ENCODE assay signal across 17 cellular contexts in the genomic region with DNA sequence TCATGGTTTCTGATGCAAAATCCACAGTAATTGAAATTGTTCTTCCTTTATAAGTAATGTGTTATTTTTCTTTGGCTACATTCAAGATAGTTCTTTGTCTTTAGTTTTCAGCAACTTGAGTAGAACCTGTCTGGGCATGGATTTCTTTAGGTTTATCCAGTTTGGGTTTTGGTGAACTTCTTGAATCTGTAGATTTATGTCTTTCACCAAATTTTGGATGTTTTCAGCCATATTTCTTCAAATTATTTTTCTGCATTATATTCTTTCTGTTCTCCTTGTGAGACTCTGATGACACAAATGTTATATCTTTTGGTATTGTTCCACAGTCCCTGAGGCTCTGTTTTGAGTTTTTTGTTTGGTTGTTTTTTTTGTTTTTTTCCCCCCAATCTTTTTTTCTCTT.
"Had no signal": no experiment of that assay in that cellular context is flagged by ENCODE, and none has a peak within 500 bp of the region (broad histone marks: within the 10 kb centered on the region; RNA-seq: fewer than 3 reads in every experiment).

No MANE protein-coding gene starts in this region.

- H3K36me3 ChIP-seq: stomach, suprapubic skin, thoracic aorta, thyroid gland, tibial artery, tibial nerve, transverse colon, upper lobe of left lung, upper lobe of right lung, uterus, vagina had no signal

- H3K27ac ChIP-seq: stomach, suprapubic skin, testis, thoracic aorta, thyroid gland, tibial artery, tibial nerve, transverse colon, upper lobe of left lung, upper lobe of right lung, uterus, vagina had no signal

- H3K4me3 ChIP-seq: stomach, suprapubic skin, testis, thoracic aorta, thyroid gland, tibial artery, tibial nerve, transverse colon, upper lobe of left lung, upper lobe of right lung, uterus, vagina had no signal

- H3K9me3 ChIP-seq: testis, thyroid gland, transverse colon, uterus, vagina had no signal

- ATAC-seq: stimulated activated effector memory CD8-positive, alpha-beta T cell treated with anti-CD3 and anti-CD28 coated beads, Interleukin-12 subunit alpha, Interleukin-12 subunit beta, amount 100 ng/mL, for 72 hours; stimulated activated memory B cell treated with anti-CD40 and anti-IgM and Interleukin-4, amounts not matched to agents 10 μg/mL and 1 μg/mL and 100 μg/mL, for 72 hours; stimulated activated naive B cell treated with anti-CD40 and anti-IgM and Interleukin-4, amounts not matched to agents 10 μg/mL and 1 μg/mL and 100 μg/mL, for 72 hours; stimulated activated naive CD8-positive, alpha-beta T cell treated with anti-CD3 and anti-CD28 coated beads, Interleukin-15, amount 100 ng/mL, for 72 hours; stimulated activated naive CD8-positive, alpha-beta T cell treated with anti-CD3 and anti-CD28 coated beads, Interleukin-15, Interleukin-2, amounts not matched to agents 100 U/mL and 50 U/mL, for 24 hours; upper lobe of right lung had no signal

- H3K4me1 ChIP-seq: stomach, suprapubic skin, testis, thyroid gland, tibial artery, tibial nerve, transverse colon, upper lobe of left lung, upper lobe of right lung, uterus, vagina had no signal
